ENCODE assay signal across 8 cellular contexts in genomic region chr7:141014091-141014490, GRCh38. TPM values are rescaled to one million over a fixed set of nuclear protein-coding genes. Genes with fewer than 3 reads are reported as not detected.
DNase-seq lines count a peak whose midpoint lies in the region; TF ChIP-seq lines count a peak whose summit lies in the region.

No MANE protein-coding gene starts in this region.

- H3K9me3 ChIP-seq in esophagus (ENCODE audit: control insufficient read depth in 2 of 2, insufficient read depth in 1 of 2, low read depth in 1 of 2, low read length in 1 of 2) (no peaks in the 10 kb centered on the region), neuron (ENCODE audit: low read length) (no peaks in the 10 kb centered on the region)

- H3K36me3 Mint-ChIP-seq in HFFc6 (ENCODE audit: low read depth): peaks cover 18% of the 10 kb centered on the region

- WGBS in esophagus, 2 donors: 5 to 6% methylated on average over 13 of the region's 13 CpGs

- no peaks in the 10 kb centered on the region for H3K36me3 ChIP-seq in esophagus (ENCODE audit: control insufficient read depth in 2 of 2, insufficient read depth in 2 of 2, low read length in 1 of 2)
- H3K36me3 ChIP-seq in neuron (ENCODE audit: insufficient read depth, low read length): peaks cover 8% of the 10 kb centered on the region

- H3K4me3 Mint-ChIP-seq in HFFc6: peak overlapping the region; percentile 100

- H2AFZ ChIP-seq in neuron (ENCODE audit: low read depth, low read length): peak overlapping the region; percentile 78

- peaks cover 34% of the 10 kb centered on the region for H3K4me1 Mint-ChIP-seq in HFFc6 (ENCODE audit: low read depth)

- in situ Hi-C loops in G401 (cut with HindIII; ENCODE audit: low sequenced_read_pairs): no loop called here

- peak; percentile 9 for DNase-seq in HFFc6
- peak; percentile 19 for DNase-seq in RPMI7951 (ENCODE audit: low read depth)
- no peak for DNase-seq in A172 (ENCODE audit: low spot score)
- no peak for DNase-seq in G401 (ENCODE audit: low spot score)
- DNase-seq in DMS79 treated with DMSO at 0.1 percent for 48 hours (lab: John Stamatoyannopoulos, UW): no peak

- H3K4me1 ChIP-seq in esophagus (ENCODE audit: control insufficient read depth in 2 of 2, insufficient read depth in 2 of 2, low read length in 1 of 2) (no peaks in the 10 kb centered on the region), neuron (ENCODE audit: insufficient read depth, low read length) (peaks cover 17% of the 10 kb centered on the region)

- peaks cover 7% of the 10 kb centered on the region for H3K9me3 Mint-ChIP-seq in HFFc6

- H3K27me3 ChIP-seq in esophagus (ENCODE audit: control insufficient read depth in 1 of 2, insufficient read depth in 2 of 2, low read length in 2 of 2) (peaks cover 0 to 2% of the 10 kb centered on the region in 2 donors), neuron (ENCODE audit: insufficient read depth, low read length) (no peaks in the 10 kb centered on the region)

- TF ChIP-seq CTCF in HFFc6 (IDR thresholded peaks at IDR 0.05): no peak

- H3K27ac Mint-ChIP-seq in HFFc6: peak overlapping the region; percentile 99

- peaks cover 10% of the 10 kb centered on the region for H3K27me3 Mint-ChIP-seq in HFFc6 (ENCODE audit: insufficient read depth)

- H3K4me3 ChIP-seq in GM08714 (ENCODE audit: low read length) (peak overlapping the region; percentile 99), esophagus (ENCODE audit: low read depth in 1 of 2, low read length in 2 of 2) (peak overlapping the region; percentile 61 to 72), neuron (ENCODE audit: low read length) (peak overlapping the region; percentile 73)

- H3K27ac ChIP-seq in esophagus (ENCODE audit: low read depth in 2 of 2, low read length in 1 of 2): peak overlapping the region; percentile 89 to 90

RNA-seq across cellular contexts. Expression of gene MRPS33, which starts 0.7 kb away (rescaled TPM):
- 10 to 100 TPM; 61.7 to 78.9 (median 68.1) TPM for total RNA-seq in HFFc6 (2021; fragmentation: NEBNext Ultra II Directional; extraction: Animal tissue kit (Norgen Biotek cat#: 25700))
- total RNA-seq in RPMI7951 (2014; rRNA removed; shearing (Covaris generic)): 55.7 and 70.3 TPM in 2 replicates
- polyA plus RNA-seq in esophagus: 10 to 100 TPM; 40.9 to 71.4 TPM
- 30.1 and 41.0 TPM in 2 replicates for total RNA-seq in A172 (2014; rRNA removed; shearing (Covaris generic))
- total RNA-seq in G401 (2014; rRNA removed; shearing (Covaris generic)): 46.6 and 55.8 TPM in 2 replicates

RNA-seq across cellular contexts. Expression of gene TMEM178B, which starts 59.8 kb away (rescaled TPM):
- total RNA-seq in HFFc6 (2021; fragmentation: NEBNext Ultra II Directional; extraction: Animal tissue kit (Norgen Biotek cat#: 25700)): 1 to 10 TPM; 2.8 to 8.4 (median 6.6) TPM
- 4.1 and 4.3 TPM in 2 replicates for total RNA-seq in RPMI7951 (2014; rRNA removed; shearing (Covaris generic))
- polyA plus RNA-seq in esophagus: under 1 TPM; 0.21 to 0.26 TPM
- 0.34 and 0.50 TPM in 2 replicates for total RNA-seq in A172 (2014; rRNA removed; shearing (Covaris generic))
- total RNA-seq in G401 (2014; rRNA removed; shearing (Covaris generic)): 0.31 and 1.1 TPM in 2 replicates

Comparison
In these comparisons a context has a peak if more than half of its experiments do, and no peak if none do; other contexts are left out.
1. DNase-seq: peak in HFFc6 (single experiment) and RPMI7951 (single experiment); none in A172 (single experiment), G401 (single experiment) and DMS79 treated with DMSO at 0.1 percent for 48 hours (single experiment).
2. Peak in every context shown above with its lines, with median percentiles within 50 percentile points of each other: H3K4me3 ChIP-seq.